ENCODE assay signal across 10 cellular contexts in genomic region chr17:50935201-50936124, GRCh38.
DNase-seq lines count a peak whose midpoint lies in the region; ATAC-seq and TF ChIP-seq lines count a peak whose summit lies in the region.
"Had no signal": no experiment of that assay in that cellular context is flagged by ENCODE, and none has a peak within 500 bp of the region (broad histone marks: within the 10 kb centered on the region; RNA-seq: fewer than 3 reads in every experiment).

No MANE protein-coding gene starts in this region.

- H3K36me3 ChIP-seq in lower lobe of right lung, result no peaks in the 10 kb centered on the region

- ATAC-seq in lower lobe of right lung (peak; percentile 73 to 78), GM21515 (IDR thresholded peaks at IDR 0.05; ENCODE audit: unreplicated experiment) (no peak), GM21825 (IDR thresholded peaks at IDR 0.05; ENCODE audit: unreplicated experiment) (no peak), HG03342 (IDR thresholded peaks at IDR 0.05; ENCODE audit: unreplicated experiment) (no peak)

- no peak overlapping the region for H3K4me3 ChIP-seq in lower lobe of right lung

- DNase-seq in NCI-H2171 treated with DMSO at 0.1 percent for 48 hours (lab: John Stamatoyannopoulos, UW) (peak; percentile 44), NCI-H2171 (lab: John Stamatoyannopoulos, UW) (no peak), cerebellar cortex (ENCODE audit: low spot score) (peak; percentile 84), lower lobe of right lung (peak; percentile 89)
- no peak for DNase-seq in activated naive CD4-positive, alpha-beta T cell (lab: John Stamatoyannopoulos, UW)
- DNase-seq: activated gamma-delta T cell treated with Interleukin-2 at 50 U/mL for 16 hours; stimulated activated CD4-positive, alpha-beta T cell treated with anti-CD3 and anti-CD28 coated beads, Interleukin-4, amount 100 ng/mL, for 4 hours had no signal

- no peaks in the 10 kb centered on the region for H3K27me3 ChIP-seq in lower lobe of right lung (ENCODE audit: low read depth)

- peak overlapping the region; percentile 24 for H3K27ac ChIP-seq in lower lobe of right lung

- no peaks in the 10 kb centered on the region for H3K9me3 ChIP-seq in lower lobe of right lung

- peaks cover 12% of the 10 kb centered on the region for H3K4me1 ChIP-seq in lower lobe of right lung

- intact Hi-C loops in lower lobe of right lung (cut with DNase I), result no loop called here

- TF ChIP-seq CTCF in lower lobe of right lung (IDR thresholded peaks at IDR 0.05), result no peak

Comparison
In these comparisons a context has a peak if more than half of its experiments do, and no peak if none do; other contexts are left out.
1. DNase-seq: peak in NCI-H2171 treated with DMSO at 0.1 percent for 48 hours (single experiment), cerebellar cortex (single experiment) and lower lobe of right lung (single experiment); none in NCI-H2171 (single experiment) and activated naive CD4-positive, alpha-beta T cell (0 of 4).
2. ATAC-seq: peak in lower lobe of right lung (2 of 2); none in GM21515 (single experiment), GM21825 (single experiment) and HG03342 (single experiment).